Comparison of ENCODE assay signal across 8 cellular contexts in the genomic region with DNA sequence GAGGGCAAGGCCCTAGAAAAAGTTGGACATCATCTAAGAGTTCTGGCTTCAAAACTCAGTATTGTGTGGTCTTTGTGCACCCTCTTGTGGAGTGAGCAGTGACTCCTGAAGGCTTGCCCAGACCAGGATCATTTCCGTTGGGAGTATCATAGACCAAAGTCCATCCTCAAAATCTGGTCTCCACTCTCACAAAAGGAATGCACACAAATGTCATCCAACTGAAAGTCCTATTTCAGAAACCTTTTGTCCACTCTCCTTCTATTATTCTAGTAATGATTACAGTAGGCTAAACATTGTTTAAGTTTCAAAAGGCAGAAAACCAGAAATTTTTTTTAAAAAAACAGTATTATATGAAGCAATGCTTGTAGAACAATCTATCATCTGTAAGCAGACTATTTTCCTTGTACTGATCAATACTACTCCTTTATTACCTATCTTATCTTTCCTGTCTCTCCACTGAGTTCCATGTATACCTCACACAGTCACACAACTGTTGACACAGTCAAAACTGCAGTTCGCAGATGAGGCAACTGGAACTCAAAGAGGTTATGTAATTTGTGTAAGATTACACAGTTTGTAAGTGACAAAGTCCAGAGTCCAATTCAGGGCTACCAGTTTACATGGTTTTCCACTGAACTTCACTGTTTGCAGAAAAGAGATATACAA. TPM values are rescaled to one million over a fixed set of nuclear protein-coding genes. Genes with fewer than 3 reads are reported as not detected.
A peak's percentile ranks its signal among the peaks of the same experiment; 100 is the strongest.
DNase-seq lines count a peak whose midpoint lies in the region; ATAC-seq and TF ChIP-seq lines count a peak whose summit lies in the region.

No MANE protein-coding gene starts in this region.

- intact Hi-C loops in left cardiac atrium (cut with DNase I) = loop anchor here (2.0 to 10.0 kb wide), 4 partner anchors 231 to 501 kb away; no protein-coding TSS in a partner anchor

- H3K4me1 ChIP-seq in Karpas-422 (ENCODE audit: low read length) (peaks cover 5% of the 10 kb centered on the region), smooth muscle cell (ENCODE audit: low read depth) (no peaks in the 10 kb centered on the region), upper lobe of left lung (no peaks in the 10 kb centered on the region)

- no peaks in the 10 kb centered on the region for H3K79me2 ChIP-seq in Karpas-422 (ENCODE audit: low read length)
- no peaks in the 10 kb centered on the region for H3K79me2 ChIP-seq in smooth muscle cell (ENCODE audit: low read depth)

- H3K9me3 ChIP-seq in Karpas-422 (ENCODE audit: low read length) (no peaks in the 10 kb centered on the region), smooth muscle cell (replicated peaks; ENCODE audit: low read depth) (no peaks in the 10 kb centered on the region), upper lobe of left lung (no peaks in the 10 kb centered on the region)

- H3K9ac ChIP-seq in Karpas-422 (ENCODE audit: low read length) (no peak overlapping the region), smooth muscle cell (ENCODE audit: low read depth) (no peak overlapping the region)

- peak; percentile 66 for TF ChIP-seq CTCF in smooth muscle cell (IDR thresholded peaks at IDR 0.05; ENCODE audit: borderline replicate concordance, insufficient read depth, poor library complexity, severe bottlenecking)
- peak in 3 of 6 experiments; percentile 13 to 21 (median 20) for TF ChIP-seq CTCF in upper lobe of left lung (IDR thresholded peaks at IDR 0.05)

- H3K4me2 ChIP-seq in Karpas-422 (ENCODE audit: low read depth, low read length, poor library complexity, severe bottlenecking) = no peak overlapping the region
- H3K4me2 ChIP-seq in smooth muscle cell = no peak overlapping the region

- TF ChIP-seq POLR2A in upper lobe of left lung (IDR thresholded peaks at IDR 0.05) = no peak

- H3F3A ChIP-seq in smooth muscle cell (ENCODE audit: low read depth) = no peaks in the 10 kb centered on the region

- 42% methylated on average over 2 of the region's 2 CpGs for WGBS in smooth muscle cell (ENCODE audit: low lambda C conversion rate)
- 32 to 47% methylated on average over 2 of the region's 2 CpGs for WGBS in upper lobe of left lung, 2 donors

- no peak overlapping the region for H2AFZ ChIP-seq in Karpas-422 (ENCODE audit: low read length)
- H2AFZ ChIP-seq in smooth muscle cell (ENCODE audit: low read depth) = no peak overlapping the region

- H4K20me1 ChIP-seq in Karpas-422 (ENCODE audit: insufficient read depth, low read depth, low read length) (no peaks in the 10 kb centered on the region), smooth muscle cell (ENCODE audit: low read depth) (no peaks in the 10 kb centered on the region)

- H3K9me2 ChIP-seq in Karpas-422 (replicated peaks; ENCODE audit: insufficient read depth, low read length) = no peaks in the 10 kb centered on the region

- DNase-seq in DMS153 (lab: John Stamatoyannopoulos, UW) = peak; percentile 34
- DNase-seq in Karpas-422 = peak; percentile 74
- no peak for DNase-seq in left cardiac atrium
- DNase-seq in smooth muscle cell (lab: John Stamatoyannopoulos, UW; ENCODE audit: unreplicated experiment) = no peak
- no peak for DNase-seq in upper lobe of left lung

- TF ChIP-seq EP300 in upper lobe of left lung (IDR thresholded peaks at IDR 0.05) = no peak

- H3K4me3 ChIP-seq in Karpas-422 (ENCODE audit: low read length) = no peak overlapping the region
- H3K4me3 ChIP-seq in smooth muscle cell = no peak overlapping the region
- H3K4me3 ChIP-seq in upper lobe of left lung = no peak overlapping the region

- ATAC-seq in SK-N-SH treated with all-trans-retinoic acid at 6 μM for 48 hours (peak; percentile 96), left cardiac atrium (peak; percentile 65 to 83), upper lobe of left lung (ENCODE audit: low FRiP score in 2 of 2) (no peak), GM21717 (IDR thresholded peaks at IDR 0.05; ENCODE audit: unreplicated experiment) (no peak), HG02973 (IDR thresholded peaks at IDR 0.05; ENCODE audit: unreplicated experiment) (no peak)

- H3K27ac ChIP-seq in Karpas-422 (ENCODE audit: low read length) (no peak overlapping the region), smooth muscle cell (ENCODE audit: low read depth) (no peak overlapping the region), upper lobe of left lung (no peak overlapping the region)

- H3K36me3 ChIP-seq in Karpas-422 (ENCODE audit: insufficient read depth, low read length) (no peaks in the 10 kb centered on the region), smooth muscle cell (ENCODE audit: low read depth) (no peaks in the 10 kb centered on the region), upper lobe of left lung (no peaks in the 10 kb centered on the region)

- no peaks in the 10 kb centered on the region for H3K27me3 ChIP-seq in Karpas-422 (ENCODE audit: low read length)
- no peaks in the 10 kb centered on the region for H3K27me3 ChIP-seq in smooth muscle cell (ENCODE audit: low read depth)
- H3K27me3 ChIP-seq in upper lobe of left lung = no peaks in the 10 kb centered on the region

TF ChIP-seq in SK-N-SH treated with all-trans-retinoic acid at 6 μM for 48 hours, 23 proteins besides CTCF, POLR2A, EP300 and RAD21:
- TF ChIP-seq GLIS3 (CRISPR knock-in tag; IDR thresholded peaks at IDR 0.05) = no peak
- TF ChIP-seq, protein P1, sequence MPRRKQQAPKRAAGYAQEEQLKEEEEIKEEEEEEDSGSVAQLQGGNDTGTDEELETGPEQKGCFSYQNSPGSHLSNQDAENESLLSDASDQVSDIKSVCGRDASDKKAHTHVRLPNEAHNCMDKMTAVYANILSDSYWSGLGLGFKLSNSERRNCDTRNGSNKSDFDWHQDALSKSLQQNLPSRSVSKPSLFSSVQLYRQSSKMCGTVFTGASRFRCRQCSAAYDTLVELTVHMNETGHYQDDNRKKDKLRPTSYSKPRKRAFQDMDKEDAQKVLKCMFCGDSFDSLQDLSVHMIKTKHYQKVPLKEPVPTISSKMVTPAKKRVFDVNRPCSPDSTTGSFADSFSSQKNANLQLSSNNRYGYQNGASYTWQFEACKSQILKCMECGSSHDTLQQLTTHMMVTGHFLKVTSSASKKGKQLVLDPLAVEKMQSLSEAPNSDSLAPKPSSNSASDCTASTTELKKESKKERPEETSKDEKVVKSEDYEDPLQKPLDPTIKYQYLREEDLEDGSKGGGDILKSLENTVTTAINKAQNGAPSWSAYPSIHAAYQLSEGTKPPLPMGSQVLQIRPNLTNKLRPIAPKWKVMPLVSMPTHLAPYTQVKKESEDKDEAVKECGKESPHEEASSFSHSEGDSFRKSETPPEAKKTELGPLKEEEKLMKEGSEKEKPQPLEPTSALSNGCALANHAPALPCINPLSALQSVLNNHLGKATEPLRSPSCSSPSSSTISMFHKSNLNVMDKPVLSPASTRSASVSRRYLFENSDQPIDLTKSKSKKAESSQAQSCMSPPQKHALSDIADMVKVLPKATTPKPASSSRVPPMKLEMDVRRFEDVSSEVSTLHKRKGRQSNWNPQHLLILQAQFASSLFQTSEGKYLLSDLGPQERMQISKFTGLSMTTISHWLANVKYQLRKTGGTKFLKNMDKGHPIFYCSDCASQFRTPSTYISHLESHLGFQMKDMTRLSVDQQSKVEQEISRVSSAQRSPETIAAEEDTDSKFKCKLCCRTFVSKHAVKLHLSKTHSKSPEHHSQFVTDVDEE (CRISPR knock-in tag; IDR thresholded peaks at IDR 0.05) = no peak
- TF ChIP-seq ZNF565 (CRISPR knock-in tag; conservative IDR thresholded peaks at IDR 0.05; ENCODE audit: low read depth) = no peak
- TF ChIP-seq CSDC2 (CRISPR knock-in tag; IDR thresholded peaks at IDR 0.05) = no peak
- no peak for TF ChIP-seq ZC3H10 (CRISPR knock-in tag; IDR thresholded peaks at IDR 0.05)
- TF ChIP-seq OSR1 (CRISPR knock-in tag; IDR thresholded peaks at IDR 0.05) = no peak
- TF ChIP-seq, protein P2, sequence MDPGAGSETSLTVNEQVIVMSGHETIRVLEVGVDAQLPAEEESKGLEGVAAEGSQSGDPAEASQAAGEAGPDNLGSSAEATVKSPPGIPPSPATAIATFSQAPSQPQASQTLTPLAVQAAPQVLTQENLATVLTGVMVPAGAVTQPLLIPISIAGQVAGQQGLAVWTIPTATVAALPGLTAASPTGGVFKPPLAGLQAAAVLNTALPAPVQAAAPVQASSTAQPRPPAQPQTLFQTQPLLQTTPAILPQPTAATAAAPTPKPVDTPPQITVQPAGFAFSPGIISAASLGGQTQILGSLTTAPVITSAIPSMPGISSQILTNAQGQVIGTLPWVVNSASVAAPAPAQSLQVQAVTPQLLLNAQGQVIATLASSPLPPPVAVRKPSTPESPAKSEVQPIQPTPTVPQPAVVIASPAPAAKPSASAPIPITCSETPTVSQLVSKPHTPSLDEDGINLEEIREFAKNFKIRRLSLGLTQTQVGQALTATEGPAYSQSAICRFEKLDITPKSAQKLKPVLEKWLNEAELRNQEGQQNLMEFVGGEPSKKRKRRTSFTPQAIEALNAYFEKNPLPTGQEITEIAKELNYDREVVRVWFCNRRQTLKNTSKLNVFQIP (CRISPR knock-in tag; IDR thresholded peaks at IDR 0.05; ENCODE audit: borderline replicate concordance, low read depth) = no peak
- no peak for TF ChIP-seq TCF4 (CRISPR knock-in tag; IDR thresholded peaks at IDR 0.05; ENCODE audit: borderline replicate concordance)

RNA-seq across cellular contexts. Expression of a gene that starts 41.4 kb away (rescaled TPM):
- 35.0 and 65.7 TPM in 2 replicates for total RNA-seq in Karpas-422 (2014; rRNA removed; shearing (Covaris generic); ENCODE audit: low replicate concordance)
- total RNA-seq in left cardiac atrium (10 to 100 TPM; 30.1 to 36.6 TPM), smooth muscle cell (64.7 and 75.2 TPM in 2 replicates), upper lobe of left lung (10 to 100 TPM in 5 of 6 donors, 1 to 10 TPM in 1; 9.4 to 24.0 (median 22.4) TPM)
- 106 and 113 TPM in 2 replicates for polyA plus RNA-seq in smooth muscle cell

Comparison
In these comparisons a context has a peak if more than half of its experiments do, and no peak if none do; other contexts are left out.
1. DNase-seq: peak in DMS153 (single experiment) and Karpas-422 (single experiment); none in left cardiac atrium (single experiment), smooth muscle cell (single experiment) and upper lobe of left lung (0 of 2).
2. ATAC-seq: peak in SK-N-SH treated with all-trans-retinoic acid at 6 μM for 48 hours (single experiment) and left cardiac atrium (2 of 2); none in upper lobe of left lung (0 of 2), GM21717 (single experiment) and HG02973 (single experiment).